In the genomic region with DNA sequence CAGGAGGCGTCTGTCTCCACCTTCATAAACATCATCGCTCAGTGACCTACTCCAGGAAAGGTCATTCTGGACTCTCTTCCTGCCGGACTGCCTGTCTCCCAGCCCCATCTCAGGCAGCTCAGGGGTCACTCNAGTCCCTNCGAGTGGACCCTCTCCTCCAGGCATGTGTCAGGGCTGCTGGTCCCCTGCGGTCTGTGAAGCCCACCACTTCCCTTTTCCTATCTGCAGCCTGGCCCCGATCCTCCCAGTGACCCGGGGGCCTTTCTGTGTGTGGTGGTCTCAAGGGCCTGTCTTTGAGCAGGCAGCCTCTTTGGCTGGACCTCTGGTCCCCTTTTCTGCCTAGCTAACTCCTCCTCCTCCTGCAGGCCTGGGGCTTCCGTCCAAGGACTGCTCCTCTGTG, we compare ENCODE assay signal across 15 cellular contexts. TPM values are rescaled to one million over a fixed set of nuclear protein-coding genes. Genes with fewer than 3 reads are reported as not detected.
DNase-seq lines count a peak whose midpoint lies in the region; ATAC-seq and TF ChIP-seq lines count a peak whose summit lies in the region.
"Had no signal": no experiment of that assay in that cellular context is flagged by ENCODE, and none has a peak within 500 bp of the region (broad histone marks: within the 10 kb centered on the region; RNA-seq: fewer than 3 reads in every experiment).

No MANE protein-coding gene starts in this region.

- no peak overlapping the region for H3K27ac Mint-ChIP-seq in endothelial cell (ENCODE audit: unreplicated experiment)
- H3K27ac Mint-ChIP-seq: CD14-positive monocyte; CD8-positive, alpha-beta T cell; H9 had no signal

- no peak overlapping the region for H2BK12ac ChIP-seq in neuronal stem cell (ENCODE audit: low read length)

- H3K27me3 ChIP-seq in osteoblast (ENCODE audit: insufficient read depth, low read length), result peaks cover 3% of the 10 kb centered on the region
- H3K27me3 ChIP-seq in aorta (ENCODE audit: control insufficient read depth in 1 of 2, insufficient read depth in 2 of 2, low read length in 1 of 2), result no peaks in the 10 kb centered on the region
- H3K27me3 ChIP-seq in neuronal stem cell (ENCODE audit: control insufficient read depth in 3 of 3, insufficient read depth in 3 of 3, low read depth in 1 of 3, low read length in 3 of 3), result peaks cover 0 to 10% (median 0%) of the 10 kb centered on the region in 3 experiments

- no peak overlapping the region for H3K18ac ChIP-seq in neuronal stem cell (ENCODE audit: low read length)

- H3K4me3 ChIP-seq in osteoblast (ENCODE audit: insufficient read depth, low read length), result no peak overlapping the region
- no peak overlapping the region for H3K4me3 ChIP-seq in aorta (ENCODE audit: low read length in 2 of 2)
- H3K4me3 ChIP-seq in neuronal stem cell (ENCODE audit: low read length in 2 of 2), result no peak overlapping the region

- H2AFZ ChIP-seq in osteoblast (ENCODE audit: low read length) (no peak overlapping the region), neuronal stem cell (ENCODE audit: low read length) (no peak overlapping the region)

- no peak for TF ChIP-seq CTCF in endothelial cell (IDR thresholded peaks at IDR 0.05; ENCODE audit: unreplicated experiment)
- no peak for TF ChIP-seq CTCF in osteoblast (IDR thresholded peaks at IDR 0.05; ENCODE audit: extremely low read depth, low read depth, low read length)

- H3K27me3 Mint-ChIP-seq in endothelial cell (ENCODE audit: unreplicated experiment), result peaks cover 3% of the 10 kb centered on the region

- H3K9me3 Mint-ChIP-seq in endothelial cell (ENCODE audit: unreplicated experiment), result no peaks in the 10 kb centered on the region
- H3K9me3 Mint-ChIP-seq: CD8-positive, alpha-beta T cell had no signal

- no peaks in the 10 kb centered on the region for H3K4me1 Mint-ChIP-seq in endothelial cell (ENCODE audit: unreplicated experiment)
- H3K4me1 Mint-ChIP-seq: CD14-positive monocyte, H9 had no signal

- peak; percentile 25 for ATAC-seq in aorta (ENCODE audit: low FRiP score)
- ATAC-seq in HG02840 (IDR thresholded peaks at IDR 0.05; ENCODE audit: low FRiP score, unreplicated experiment), result no peak
- ATAC-seq in GM19467 (IDR thresholded peaks at IDR 0.05; ENCODE audit: unreplicated experiment), result no peak

- H3K4me2 ChIP-seq in osteoblast (ENCODE audit: insufficient read depth, low read length) (no peak overlapping the region), neuronal stem cell (ENCODE audit: insufficient read depth, low read length, poor library complexity, severe bottlenecking) (no peak overlapping the region)

- no peak overlapping the region for H2BK5ac ChIP-seq in neuronal stem cell (ENCODE audit: low read length)

- no peak overlapping the region for H3K9ac ChIP-seq in neuronal stem cell (ENCODE audit: low read depth, low read length, poor library complexity)

- no peaks in the 10 kb centered on the region for H3K79me1 ChIP-seq in neuronal stem cell (ENCODE audit: low read depth, low read length)

- no peak overlapping the region for H3K14ac ChIP-seq in neuronal stem cell (ENCODE audit: low read length)

- H2BK120ac ChIP-seq in neuronal stem cell (ENCODE audit: low read depth, low read length), result no peak overlapping the region

- DNase-seq in activated CD8-positive, alpha-beta memory T cell treated with anti-CD3 and anti-CD28 coated beads for 24 hours, result peak; percentile 47
- no peak for DNase-seq in activated CD8-positive, alpha-beta memory T cell treated with anti-CD3 and anti-CD28 coated beads, Interleukin-2, amount 50 U/mL, for 4 hours
- DNase-seq in endothelial cell (ENCODE audit: low spot score) (no peak), osteoblast (ENCODE audit: insufficient read length, low spot score, missing footprints) (peak; percentile 36), aorta (no peak), neuronal stem cell (ENCODE audit: low spot score) (no peak)
- DNase-seq: Caco-2, GDM1, GOT3, H9 had no signal

- H3K27ac ChIP-seq in osteoblast (ENCODE audit: low read depth, low read length) (no peak overlapping the region), aorta (ENCODE audit: low read depth in 1 of 2, low read length in 2 of 2) (no peak overlapping the region), neuronal stem cell (replicated peaks; ENCODE audit: low read length) (no peak overlapping the region)
- H3K27ac ChIP-seq: 22Rv1 had no signal

- WGBS in aorta, 2 donors, result 93 to 96% methylated on average over 7 of the region's 8 CpGs
- WGBS in neuronal stem cell (ENCODE audit: extremely low coverage in 2 of 2, insufficient read length in 2 of 2, insufficient replicate concordance in 1 of 2), 2 donors, result no CpG with 5 or more reads among the region's 8 CpGs

- intact Hi-C loops in aorta (cut with DNase I), result no loop called here

- peaks cover 8% of the 10 kb centered on the region for H3K36me3 Mint-ChIP-seq in endothelial cell (ENCODE audit: low read depth, unreplicated experiment)
- H3K36me3 Mint-ChIP-seq: CD14-positive monocyte; CD8-positive, alpha-beta T cell had no signal

- H3K36me3 ChIP-seq in osteoblast (ENCODE audit: insufficient read depth, low read length) (no peaks in the 10 kb centered on the region), aorta (ENCODE audit: control insufficient read depth in 1 of 2, insufficient read depth in 2 of 2, low read length in 1 of 2) (no peaks in the 10 kb centered on the region), neuronal stem cell (replicated peaks in 1 of 2; ENCODE audit: control insufficient read depth in 2 of 2, insufficient read depth in 2 of 2, low read length in 2 of 2) (no peaks in the 10 kb centered on the region)

- no peak overlapping the region for H2BK15ac ChIP-seq in neuronal stem cell (ENCODE audit: low read length)

- H3K79me2 ChIP-seq in osteoblast (ENCODE audit: insufficient read depth, low read length), result no peaks in the 10 kb centered on the region

- H3K9me3 ChIP-seq in osteoblast (ENCODE audit: low read depth, low read length) (no peaks in the 10 kb centered on the region), aorta (ENCODE audit: control insufficient read depth, low read length) (no peaks in the 10 kb centered on the region), neuronal stem cell (replicated peaks in 1 of 2; ENCODE audit: control insufficient read depth in 2 of 2, insufficient read depth in 1 of 2, low read depth in 1 of 2, low read length in 2 of 2) (peaks cover 5 to 10% of the 10 kb centered on the region in 2 donors)
- H3K9me3 ChIP-seq: Caco-2 had no signal

- H3K23ac ChIP-seq in neuronal stem cell (ENCODE audit: low read depth, low read length, poor library complexity), result no peak overlapping the region

- no peak overlapping the region for H2AK5ac ChIP-seq in neuronal stem cell (ENCODE audit: low read depth, low read length)

- H3K4me1 ChIP-seq in osteoblast (ENCODE audit: insufficient read depth, low read length) (peaks cover 3% of the 10 kb centered on the region), aorta (ENCODE audit: control insufficient read depth in 1 of 2, insufficient read depth in 2 of 2, low read length in 2 of 2) (no peaks in the 10 kb centered on the region), neuronal stem cell (ENCODE audit: control insufficient read depth in 2 of 2, insufficient read depth in 1 of 2, low read depth in 1 of 2, low read length in 2 of 2) (no peaks in the 10 kb centered on the region)
- H3K4me1 ChIP-seq: Caco-2 had no signal

- H4K20me1 ChIP-seq in osteoblast (ENCODE audit: insufficient read depth, low read length), result no peaks in the 10 kb centered on the region

- H3K4me3 Mint-ChIP-seq in endothelial cell (ENCODE audit: unreplicated experiment), result peak overlapping the region; percentile 63
- H3K4me3 Mint-ChIP-seq: CD14-positive monocyte; CD8-positive, alpha-beta T cell; H9 had no signal

- no peak overlapping the region for H4K91ac ChIP-seq in neuronal stem cell (ENCODE audit: low read depth, low read length, poor library complexity)

- H4K8ac ChIP-seq in neuronal stem cell (ENCODE audit: low read depth, low read length), result no peak overlapping the region

- no peak overlapping the region for H3K4ac ChIP-seq in neuronal stem cell (ENCODE audit: low read length)

RNA-seq across cellular contexts. Expression of gene PARD6G, which starts 5.9 kb away (rescaled TPM):
- total RNA-seq in endothelial cell (ENCODE audit: unreplicated experiment) (10.4 TPM), osteoblast (2.2 and 4.4 TPM in 2 replicates), aorta (1 to 10 TPM; 3.8 to 4.1 TPM)
- polyA plus RNA-seq in aorta, result 1 to 10 TPM in 1 of 2 donors, under 1 TPM in 1; 0.38 to 1.8 TPM
- 24.1 TPM for polyA plus RNA-seq in neuronal stem cell (2013, experiment 1 of 2)
- 23.1 TPM for polyA plus RNA-seq in neuronal stem cell (2013, experiment 2 of 2)
- polyA plus RNA-seq: CD14-positive monocyte had no signal

Comparison
In these comparisons a context has a peak if more than half of its experiments do, and no peak if none do; other contexts are left out.
1. DNase-seq: peak in activated CD8-positive, alpha-beta memory T cell treated with anti-CD3 and anti-CD28 coated beads for 24 hours (single experiment) and osteoblast (single experiment); none in activated CD8-positive, alpha-beta memory T cell treated with anti-CD3 and anti-CD28 coated beads, Interleukin-2, amount 50 U/mL, for 4 hours (single experiment), endothelial cell (single experiment), aorta (0 of 2) and neuronal stem cell (single experiment).